15 cellular contexts compared by ENCODE assay signal in the genomic region with DNA sequence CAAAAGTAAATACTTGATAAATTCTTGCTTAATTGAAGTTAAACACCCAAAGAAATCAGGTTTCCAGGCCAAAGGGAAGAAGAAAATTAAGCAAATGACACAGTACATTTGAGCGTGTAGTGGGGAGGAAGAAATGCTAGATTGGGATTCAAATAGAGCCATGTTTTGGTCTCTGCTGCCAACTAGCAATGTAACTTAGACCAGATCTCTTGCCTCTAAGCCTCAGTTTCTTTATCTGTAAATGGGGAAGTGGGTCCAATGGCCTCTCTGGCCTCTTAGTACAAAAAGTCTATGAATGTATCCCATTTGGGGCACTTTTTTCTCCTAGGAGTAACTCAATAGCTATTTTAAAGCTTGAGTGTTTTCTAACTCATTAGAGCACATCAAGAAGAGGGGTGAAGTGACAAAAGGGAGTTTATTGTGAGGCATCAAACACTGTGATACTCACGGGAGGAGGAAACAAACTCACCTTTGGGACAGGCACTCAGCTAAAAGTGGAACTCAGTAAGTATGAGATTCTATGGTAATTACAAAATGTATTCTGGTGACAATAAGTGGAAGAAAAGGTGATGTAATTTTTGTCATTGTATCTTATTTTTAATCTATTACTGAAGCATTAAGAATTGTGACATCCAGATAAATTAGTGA. TPM values are rescaled to one million over a fixed set of nuclear protein-coding genes. Genes with fewer than 3 reads are reported as not detected.
DNase-seq lines count a peak whose midpoint lies in the region; ATAC-seq, FAIRE-seq and TF ChIP-seq lines count a peak whose summit lies in the region.
"Had no signal": no experiment of that assay in that cellular context is flagged by ENCODE, and none has a peak within 500 bp of the region (broad histone marks: within the 10 kb centered on the region; RNA-seq: fewer than 3 reads in every experiment).

No MANE protein-coding gene starts in this region.

- H2AFZ ChIP-seq in mesenchymal stem cell (ENCODE audit: low read depth, low read length): no peak overlapping the region
- H2AFZ ChIP-seq: PC-9 had no signal

- WGBS in mesenchymal stem cell: 98% methylated on average over 2 of the region's 2 CpGs

- peaks cover 19% of the 10 kb centered on the region for H3K36me3 Mint-ChIP-seq in T-helper 17 cell (ENCODE audit: low read depth)

- H3K4ac ChIP-seq in mesenchymal stem cell (ENCODE audit: low read depth in 1 of 2, low read length in 2 of 2): no peak overlapping the region

- peak overlapping the region; percentile 51 to 86 (median 75) for H3K4me2 ChIP-seq in BLaER1 treated with 17β-estradiol and CSF1 and Interleukin-3, amounts not matched to agents 10 nM and 100 nM
- no peak overlapping the region for H3K4me2 ChIP-seq in mesenchymal stem cell (ENCODE audit: low read length, poor library complexity, severe bottlenecking)
- H3K4me2 ChIP-seq: PC-9 had no signal

- no peak for TF ChIP-seq CTCF in D721Med (IDR thresholded peaks at IDR 0.05; ENCODE audit: insufficient read depth, missing control alignments)

- peaks cover 0 to 18% (median 0%) of the 10 kb centered on the region in 11 experiments; a peak in 2 of 22 replicates for H4K20me1 ChIP-seq in BLaER1 treated with 17β-estradiol and CSF1 and Interleukin-3, amounts not matched to agents 10 nM and 100 nM

- no peak for FAIRE-seq in D721Med (lab: Jason Lieb, UNC)

- in situ Hi-C loops in ACHN (cut with HindIII; ENCODE audit: low pct_ligation_motif_present, low pct_unique_long_range_greater_than_20kb, low sequenced_read_pairs): no loop called here

- 0 out of 22 replicates have a peak, but pooled peaks cover 0 to 3% (median 0%) of the 10 kb centered on the region in 11 experiments for H3K9me3 ChIP-seq in BLaER1 treated with 17β-estradiol and CSF1 and Interleukin-3, amounts not matched to agents 10 nM and 100 nM (replicated peaks in 1 of 11)
- H3K9me3 ChIP-seq in T-helper 17 cell (ENCODE audit: control insufficient read depth, low read length, poor library complexity, severe bottlenecking) (no peaks in the 10 kb centered on the region), mesenchymal stem cell (ENCODE audit: control insufficient read depth, low read length) (no peaks in the 10 kb centered on the region)
- H3K9me3 ChIP-seq: thyroid gland had no signal

- H3K4me1 ChIP-seq in BLaER1 treated with 17β-estradiol and CSF1 and Interleukin-3, amounts not matched to agents 10 nM and 100 nM: peaks cover 68 to 100% (median 99%) of the 10 kb centered on the region in 10 experiments
- peaks cover 11% of the 10 kb centered on the region for H3K4me1 ChIP-seq in mesenchymal stem cell (ENCODE audit: control insufficient read depth, insufficient read depth, low read depth, low read length)

- H3K27me3 Mint-ChIP-seq in T-helper 17 cell: no peaks in the 10 kb centered on the region

- no peak overlapping the region for H2BK120ac ChIP-seq in mesenchymal stem cell (ENCODE audit: low read depth, low read length)

- no peak overlapping the region for H3K14ac ChIP-seq in mesenchymal stem cell (ENCODE audit: low read length in 2 of 2)

- ATAC-seq in T-helper 17 cell: no peak

- H4K91ac ChIP-seq in mesenchymal stem cell (ENCODE audit: low read length): no peak overlapping the region

- peaks cover 79% of the 10 kb centered on the region for H3K4me1 Mint-ChIP-seq in T-helper 17 cell

- peak overlapping the region; percentile 15 for H2AK5ac ChIP-seq in mesenchymal stem cell (ENCODE audit: low read length, severe bottlenecking)

- H3K23ac ChIP-seq in mesenchymal stem cell (ENCODE audit: low read length in 2 of 2): no peak overlapping the region

- DNase-seq in T-helper 17 cell: no peak
- no peak for DNase-seq in mesenchymal stem cell
- DNase-seq in D721Med (ENCODE audit: insufficient read length, low spot score): no peak
- no peak for DNase-seq in NCI-H146 treated with DMSO at 0.1 percent for 48 hours (lab: John Stamatoyannopoulos, UW; ENCODE audit: unreplicated experiment)
- DNase-seq in ACHN: no peak
- DNase-seq in DMS153 treated with DMSO at 0.1 percent for 48 hours (lab: John Stamatoyannopoulos, UW; ENCODE audit: unreplicated experiment): no peak
- DNase-seq: DMS 273 treated with DMSO at 0.1 percent for 48 hours, H7, head of caudate nucleus, NCI-H2227 treated with DMSO at 0.1 percent for 48 hours, PC-9, thyroid gland had no signal

- peak overlapping the region in 1 of 2 experiments; percentile 68 for H2BK12ac ChIP-seq in mesenchymal stem cell (ENCODE audit: low read length in 2 of 2)

- peak overlapping the region; percentile 100 for H3K27ac Mint-ChIP-seq in T-helper 17 cell

- H3K4me3 Mint-ChIP-seq in T-helper 17 cell: peak overlapping the region; percentile 86

- H3K9ac ChIP-seq in BLaER1 treated with 17β-estradiol and CSF1 and Interleukin-3, amounts not matched to agents 10 nM and 100 nM: peak overlapping the region in 3 of 11 experiments; percentile 7 to 33 (median 18); a peak in 1 of 22 replicates
- H3K9ac ChIP-seq in mesenchymal stem cell (ENCODE audit: low read length): peak overlapping the region; percentile 9

- peak overlapping the region in 3 of 10 experiments; percentile 10 to 30 (median 12); a peak in 1 of 20 replicates for H3K4me3 ChIP-seq in BLaER1 treated with 17β-estradiol and CSF1 and Interleukin-3, amounts not matched to agents 10 nM and 100 nM
- H3K4me3 ChIP-seq in GM08714 (ENCODE audit: low read length) (peak overlapping the region; percentile 32; the same call in 1 of the 2 replicates), mesenchymal stem cell (ENCODE audit: insufficient read depth in 1 of 2, low read depth in 1 of 2, low read length in 2 of 2) (no peak overlapping the region)
- H3K4me3 ChIP-seq: cardiac muscle cell, PC-9, thyroid gland had no signal

- no peak overlapping the region for H2BK15ac ChIP-seq in mesenchymal stem cell (ENCODE audit: low read depth, poor library complexity, severe bottlenecking)

- no peak overlapping the region for H2BK5ac ChIP-seq in mesenchymal stem cell (ENCODE audit: low read depth, low read length, poor library complexity, severe bottlenecking)

- H3K18ac ChIP-seq in mesenchymal stem cell (ENCODE audit: low read depth in 1 of 2, low read length in 2 of 2): no peak overlapping the region

- no peak overlapping the region for H4K8ac ChIP-seq in mesenchymal stem cell (ENCODE audit: low read length)

- H3K79me1 ChIP-seq in mesenchymal stem cell (replicated peaks; ENCODE audit: low read length, poor library complexity, severe bottlenecking): no peaks in the 10 kb centered on the region

- H3K27ac ChIP-seq in BLaER1 treated with 17β-estradiol and CSF1 and Interleukin-3, amounts not matched to agents 10 nM and 100 nM: peak overlapping the region in 9 of 11 experiments; percentile 3 to 100 (median 79); a peak in 16 of 22 replicates
- H3K27ac ChIP-seq in mesenchymal stem cell (ENCODE audit: low read length, poor library complexity, severe bottlenecking): no peak overlapping the region
- H3K27ac ChIP-seq: cardiac muscle cell, PC-9 had no signal

- no peaks in the 10 kb centered on the region for H3K27me3 ChIP-seq in BLaER1 treated with 17β-estradiol and CSF1 and Interleukin-3, amounts not matched to agents 10 nM and 100 nM
- no peaks in the 10 kb centered on the region for H3K27me3 ChIP-seq in mesenchymal stem cell (ENCODE audit: control insufficient read depth in 1 of 2, insufficient read depth in 1 of 2, low read length in 2 of 2)
- H3K27me3 ChIP-seq: cardiac muscle cell, thyroid gland had no signal

- H3K36me3 ChIP-seq in BLaER1 treated with 17β-estradiol and CSF1 and Interleukin-3, amounts not matched to agents 10 nM and 100 nM: peaks cover 0 to 97% (median 49%) of the 10 kb centered on the region in 11 experiments; a peak in 15 of 22 replicates
- no peaks in the 10 kb centered on the region for H3K36me3 ChIP-seq in mesenchymal stem cell (ENCODE audit: control insufficient read depth in 1 of 2, insufficient read depth in 2 of 2, low read depth in 1 of 2, low read length in 2 of 2)
- H3K36me3 ChIP-seq: cardiac muscle cell, thyroid gland had no signal

RNA-seq across cellular contexts. Expression of gene DAD1, which starts 55.8 kb away (rescaled TPM):
- 10 to 100 TPM; 95.4 to 96.0 TPM for total RNA-seq in T-helper 17 cell
- polyA plus RNA-seq in mesenchymal stem cell (2013, experiment 1 of 2): 348 TPM
- 351 TPM for polyA plus RNA-seq in mesenchymal stem cell (2013, experiment 2 of 2)
